ENCODE assay signal across 2 cellular contexts in the genomic region with DNA sequence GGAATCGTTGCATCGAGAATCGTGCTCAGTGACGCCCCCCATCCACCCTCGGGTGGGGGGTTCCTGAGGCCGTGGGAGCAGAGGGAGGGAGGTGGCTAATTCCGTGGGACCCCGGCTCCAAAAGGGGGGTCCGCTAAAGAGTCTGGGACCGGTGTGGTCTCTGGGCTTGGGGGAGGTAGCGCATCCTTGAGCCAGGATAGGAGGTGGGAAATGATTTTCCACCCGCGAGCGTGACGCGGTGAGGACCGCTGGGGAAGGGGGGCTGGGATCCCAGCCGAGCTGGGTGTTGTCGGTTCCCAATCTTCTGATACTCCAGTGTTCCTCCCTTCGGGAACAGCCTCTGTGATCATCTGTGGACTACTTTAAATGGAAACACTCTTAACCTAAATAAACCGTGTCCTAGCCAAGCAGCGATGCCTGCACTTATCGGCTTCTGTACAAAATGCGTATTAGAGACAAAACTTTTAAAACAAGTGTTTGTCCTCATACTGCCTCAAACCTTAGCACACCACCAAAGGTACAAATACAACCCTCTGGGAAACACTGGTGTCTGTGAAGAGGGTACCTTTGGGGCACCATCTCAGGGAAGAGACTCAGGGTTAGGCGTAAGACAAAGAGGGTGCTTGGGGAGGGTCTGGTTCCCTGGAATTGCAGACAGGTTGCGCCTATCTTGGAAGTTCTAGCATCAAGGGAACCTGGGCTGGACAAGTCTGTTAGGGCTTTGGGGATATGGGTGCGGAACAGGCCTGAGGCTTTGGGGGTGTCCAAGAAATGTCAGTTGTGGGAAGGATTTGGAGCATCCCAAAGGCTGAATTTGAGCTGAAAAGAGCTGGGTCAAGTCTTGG.
TF ChIP-seq lines count a peak whose summit lies in the region.

No MANE protein-coding gene starts in this region.

TF ChIP-seq in HepG2, 621 proteins besides CTCF, POLR2A, EP300 and RAD21:
- TF ChIP-seq, protein P1, sequence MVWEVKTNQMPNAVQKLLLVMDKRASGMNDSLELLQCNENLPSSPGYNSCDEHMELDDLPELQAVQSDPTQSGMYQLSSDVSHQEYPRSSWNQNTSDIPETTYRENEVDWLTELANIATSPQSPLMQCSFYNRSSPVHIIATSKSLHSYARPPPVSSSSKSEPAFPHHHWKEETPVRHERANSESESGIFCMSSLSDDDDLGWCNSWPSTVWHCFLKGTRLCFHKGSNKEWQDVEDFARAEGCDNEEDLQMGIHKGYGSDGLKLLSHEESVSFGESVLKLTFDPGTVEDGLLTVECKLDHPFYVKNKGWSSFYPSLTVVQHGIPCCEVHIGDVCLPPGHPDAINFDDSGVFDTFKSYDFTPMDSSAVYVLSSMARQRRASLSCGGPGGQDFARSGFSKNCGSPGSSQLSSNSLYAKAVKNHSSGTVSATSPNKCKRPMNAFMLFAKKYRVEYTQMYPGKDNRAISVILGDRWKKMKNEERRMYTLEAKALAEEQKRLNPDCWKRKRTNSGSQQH (CRISPR knock-in tag; IDR thresholded peaks at IDR 0.05; ENCODE audit: low read depth), result no peak
- TF ChIP-seq ZNF7 (CRISPR knock-in tag; IDR thresholded peaks at IDR 0.05), result peak; percentile 73; the same call in 1 of the 2 replicates
TF ChIP-seq in HepG2: peak in this region for 1.

TF ChIP-seq in WTC11, 78 proteins besides CTCF, POLR2A, EP300 and RAD21:
- 0 out of 2 replicates have a peak, but pooled peaks have one; percentile 8 for TF ChIP-seq ZNF121 (CRISPR knock-in tag; IDR thresholded peaks at IDR 0.05)
- no peak for TF ChIP-seq NFATC4 (CRISPR knock-in tag; IDR thresholded peaks at IDR 0.05)
- no peak for TF ChIP-seq IRF2 (CRISPR knock-in tag; IDR thresholded peaks at IDR 0.05; ENCODE audit: borderline replicate concordance, low read depth)
- no peak for TF ChIP-seq ATF1 (CRISPR knock-in tag; IDR thresholded peaks at IDR 0.05)
- no peak for TF ChIP-seq NR2C2 (CRISPR knock-in tag; IDR thresholded peaks at IDR 0.05)
- no peak for TF ChIP-seq MYBL2 (CRISPR knock-in tag; IDR thresholded peaks at IDR 0.05)
- TF ChIP-seq ZNF263 (CRISPR knock-in tag; IDR thresholded peaks at IDR 0.05; ENCODE audit: low read depth), result no peak
- TF ChIP-seq ZNF232 (CRISPR knock-in tag; IDR thresholded peaks at IDR 0.05), result no peak
- no peak for TF ChIP-seq RELA (CRISPR knock-in tag; IDR thresholded peaks at IDR 0.05; ENCODE audit: borderline replicate concordance)
- no peak for TF ChIP-seq TCF7 (CRISPR knock-in tag; IDR thresholded peaks at IDR 0.05; ENCODE audit: low read depth)
- TF ChIP-seq FOXK1 (CRISPR knock-in tag; IDR thresholded peaks at IDR 0.05), result no peak
- no peak for TF ChIP-seq ZNF317 (CRISPR knock-in tag; IDR thresholded peaks at IDR 0.05; ENCODE audit: borderline replicate concordance, low read depth)
- TF ChIP-seq ETV6 (CRISPR knock-in tag; IDR thresholded peaks at IDR 0.05), result no peak
- TF ChIP-seq, protein P2, sequence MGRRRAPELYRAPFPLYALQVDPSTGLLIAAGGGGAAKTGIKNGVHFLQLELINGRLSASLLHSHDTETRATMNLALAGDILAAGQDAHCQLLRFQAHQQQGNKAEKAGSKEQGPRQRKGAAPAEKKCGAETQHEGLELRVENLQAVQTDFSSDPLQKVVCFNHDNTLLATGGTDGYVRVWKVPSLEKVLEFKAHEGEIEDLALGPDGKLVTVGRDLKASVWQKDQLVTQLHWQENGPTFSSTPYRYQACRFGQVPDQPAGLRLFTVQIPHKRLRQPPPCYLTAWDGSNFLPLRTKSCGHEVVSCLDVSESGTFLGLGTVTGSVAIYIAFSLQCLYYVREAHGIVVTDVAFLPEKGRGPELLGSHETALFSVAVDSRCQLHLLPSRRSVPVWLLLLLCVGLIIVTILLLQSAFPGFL (CRISPR knock-in tag; IDR thresholded peaks at IDR 0.05; ENCODE audit: borderline replicate concordance), result no peak
- no peak for TF ChIP-seq CREB1 (CRISPR knock-in tag; IDR thresholded peaks at IDR 0.05)
- TF ChIP-seq, protein P3, sequence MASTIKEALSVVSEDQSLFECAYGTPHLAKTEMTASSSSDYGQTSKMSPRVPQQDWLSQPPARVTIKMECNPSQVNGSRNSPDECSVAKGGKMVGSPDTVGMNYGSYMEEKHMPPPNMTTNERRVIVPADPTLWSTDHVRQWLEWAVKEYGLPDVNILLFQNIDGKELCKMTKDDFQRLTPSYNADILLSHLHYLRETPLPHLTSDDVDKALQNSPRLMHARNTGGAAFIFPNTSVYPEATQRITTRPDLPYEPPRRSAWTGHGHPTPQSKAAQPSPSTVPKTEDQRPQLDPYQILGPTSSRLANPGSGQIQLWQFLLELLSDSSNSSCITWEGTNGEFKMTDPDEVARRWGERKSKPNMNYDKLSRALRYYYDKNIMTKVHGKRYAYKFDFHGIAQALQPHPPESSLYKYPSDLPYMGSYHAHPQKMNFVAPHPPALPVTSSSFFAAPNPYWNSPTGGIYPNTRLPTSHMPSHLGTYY (CRISPR knock-in tag; IDR thresholded peaks at IDR 0.05), result no peak
- TF ChIP-seq, protein P4, sequence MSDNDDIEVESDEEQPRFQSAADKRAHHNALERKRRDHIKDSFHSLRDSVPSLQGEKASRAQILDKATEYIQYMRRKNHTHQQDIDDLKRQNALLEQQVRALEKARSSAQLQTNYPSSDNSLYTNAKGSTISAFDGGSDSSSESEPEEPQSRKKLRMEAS (CRISPR knock-in tag; IDR thresholded peaks at IDR 0.05), result 0 out of 2 replicates have a peak, but pooled peaks have one; percentile 8
- TF ChIP-seq JUN (CRISPR knock-in tag; IDR thresholded peaks at IDR 0.05), result no peak
- no peak for TF ChIP-seq ZNF671 (CRISPR knock-in tag; IDR thresholded peaks at IDR 0.05)
- no peak for TF ChIP-seq ELF4 (CRISPR knock-in tag; IDR thresholded peaks at IDR 0.05; ENCODE audit: low read depth)
- TF ChIP-seq, protein P5, sequence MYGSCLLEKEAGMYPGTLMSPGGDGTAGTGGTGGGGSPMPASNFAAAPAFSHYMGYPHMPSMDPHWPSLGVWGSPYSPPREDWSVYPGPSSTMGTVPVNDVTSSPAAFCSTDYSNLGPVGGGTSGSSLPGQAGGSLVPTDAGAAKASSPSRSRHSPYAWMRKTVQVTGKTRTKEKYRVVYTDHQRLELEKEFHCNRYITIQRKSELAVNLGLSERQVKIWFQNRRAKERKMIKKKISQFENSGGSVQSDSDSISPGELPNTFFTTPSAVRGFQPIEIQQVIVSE (CRISPR knock-in tag; IDR thresholded peaks at IDR 0.05; ENCODE audit: borderline replicate concordance), result no peak
- TF ChIP-seq, protein P6, sequence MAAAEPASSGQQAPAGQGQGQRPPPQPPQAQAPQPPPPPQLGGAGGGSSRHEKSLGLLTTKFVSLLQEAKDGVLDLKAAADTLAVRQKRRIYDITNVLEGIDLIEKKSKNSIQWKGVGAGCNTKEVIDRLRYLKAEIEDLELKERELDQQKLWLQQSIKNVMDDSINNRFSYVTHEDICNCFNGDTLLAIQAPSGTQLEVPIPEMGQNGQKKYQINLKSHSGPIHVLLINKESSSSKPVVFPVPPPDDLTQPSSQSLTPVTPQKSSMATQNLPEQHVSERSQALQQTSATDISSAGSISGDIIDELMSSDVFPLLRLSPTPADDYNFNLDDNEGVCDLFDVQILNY (CRISPR knock-in tag; IDR thresholded peaks at IDR 0.05), result 0 out of 2 replicates have a peak, but pooled peaks have one; percentile 27
- 0 out of 2 replicates have a peak, but pooled peaks have one; percentile 60 for TF ChIP-seq CREM (CRISPR knock-in tag; IDR thresholded peaks at IDR 0.05)
- TF ChIP-seq, protein P7, sequence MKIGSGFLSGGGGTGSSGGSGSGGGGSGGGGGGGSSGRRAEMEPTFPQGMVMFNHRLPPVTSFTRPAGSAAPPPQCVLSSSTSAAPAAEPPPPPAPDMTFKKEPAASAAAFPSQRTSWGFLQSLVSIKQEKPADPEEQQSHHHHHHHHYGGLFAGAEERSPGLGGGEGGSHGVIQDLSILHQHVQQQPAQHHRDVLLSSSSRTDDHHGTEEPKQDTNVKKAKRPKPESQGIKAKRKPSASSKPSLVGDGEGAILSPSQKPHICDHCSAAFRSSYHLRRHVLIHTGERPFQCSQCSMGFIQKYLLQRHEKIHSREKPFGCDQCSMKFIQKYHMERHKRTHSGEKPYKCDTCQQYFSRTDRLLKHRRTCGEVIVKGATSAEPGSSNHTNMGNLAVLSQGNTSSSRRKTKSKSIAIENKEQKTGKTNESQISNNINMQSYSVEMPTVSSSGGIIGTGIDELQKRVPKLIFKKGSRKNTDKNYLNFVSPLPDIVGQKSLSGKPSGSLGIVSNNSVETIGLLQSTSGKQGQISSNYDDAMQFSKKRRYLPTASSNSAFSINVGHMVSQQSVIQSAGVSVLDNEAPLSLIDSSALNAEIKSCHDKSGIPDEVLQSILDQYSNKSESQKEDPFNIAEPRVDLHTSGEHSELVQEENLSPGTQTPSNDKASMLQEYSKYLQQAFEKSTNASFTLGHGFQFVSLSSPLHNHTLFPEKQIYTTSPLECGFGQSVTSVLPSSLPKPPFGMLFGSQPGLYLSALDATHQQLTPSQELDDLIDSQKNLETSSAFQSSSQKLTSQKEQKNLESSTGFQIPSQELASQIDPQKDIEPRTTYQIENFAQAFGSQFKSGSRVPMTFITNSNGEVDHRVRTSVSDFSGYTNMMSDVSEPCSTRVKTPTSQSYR (CRISPR knock-in tag; IDR thresholded peaks at IDR 0.05), result no peak
